8 cellular contexts compared by ENCODE assay signal in genomic region chr2:221569342-221570278, GRCh38. TPM values are rescaled to one million over a fixed set of nuclear protein-coding genes. Genes with fewer than 3 reads are reported as not detected.
DNase-seq lines count a peak whose midpoint lies in the region; ATAC-seq, FAIRE-seq and TF ChIP-seq lines count a peak whose summit lies in the region.

No MANE protein-coding gene starts in this region.

- CTCF ChIA-PET in activated CD4-positive, alpha-beta memory T cell treated with anti-CD3 and anti-CD28 coated beads for 36 hours (lab: Charles Lee): no interaction called here
- CTCF ChIA-PET in activated CD4-positive, alpha-beta memory T cell treated with anti-CD3 and anti-CD28 coated beads, Interleukin-2, amount 10 ng/mL, durations not matched to agents 7 days and 5 days (lab: Charles Lee): interaction anchor here (0.6 kb wide), 1 partner anchor 54 kb away, joined by 3 read pairs; no protein-coding TSS in a partner anchor

- no peaks in the 10 kb centered on the region for H3K9me3 Mint-ChIP-seq in activated CD4-positive, alpha-beta memory T cell treated with anti-CD3 and anti-CD28 coated beads for 36 hours
- H3K9me3 Mint-ChIP-seq in activated CD4-positive, alpha-beta memory T cell treated with anti-CD3 and anti-CD28 coated beads, Interleukin-2, amount 10 ng/mL, durations not matched to agents 7 days and 5 days: no peaks in the 10 kb centered on the region

- no peaks in the 10 kb centered on the region for H3K36me3 ChIP-seq in adipocyte (ENCODE audit: control insufficient read depth, insufficient read depth, low read length, severe bottlenecking)
- no peaks in the 10 kb centered on the region for H3K36me3 ChIP-seq in stomach smooth muscle (ENCODE audit: control insufficient read depth in 2 of 2, insufficient read depth in 2 of 2, low read length in 2 of 2)
- H3K36me3 ChIP-seq in Peyer's patch: no peaks in the 10 kb centered on the region

- peaks cover 10% of the 10 kb centered on the region for H3K27me3 Mint-ChIP-seq in activated CD4-positive, alpha-beta memory T cell treated with anti-CD3 and anti-CD28 coated beads for 36 hours
- H3K27me3 Mint-ChIP-seq in activated CD4-positive, alpha-beta memory T cell treated with anti-CD3 and anti-CD28 coated beads, Interleukin-2, amount 10 ng/mL, durations not matched to agents 7 days and 5 days: peaks cover 38% of the 10 kb centered on the region

- no peak for TF ChIP-seq POLR2A in Peyer's patch (IDR thresholded peaks at IDR 0.05)
- no peak for TF ChIP-seq POLR2A in H54 (IDR thresholded peaks at IDR 0.05; ENCODE audit: low read depth, low read length)

- H3K4me1 ChIP-seq in adipocyte (ENCODE audit: control insufficient read depth, insufficient read depth, low read length) (peaks cover 34% of the 10 kb centered on the region), stomach smooth muscle (ENCODE audit: control insufficient read depth, insufficient read depth, low read length) (peaks cover 27% of the 10 kb centered on the region), Peyer's patch (peaks cover 0 to 21% (median 4%) of the 10 kb centered on the region in 4 donors)

- TF ChIP-seq CTCF in Peyer's patch (IDR thresholded peaks at IDR 0.05): no peak

- H3K27ac ChIP-seq in stomach smooth muscle (ENCODE audit: low read length) (no peak overlapping the region), Peyer's patch (no peak overlapping the region)

- peak overlapping the region; percentile 81 for H3K4me3 Mint-ChIP-seq in activated CD4-positive, alpha-beta memory T cell treated with anti-CD3 and anti-CD28 coated beads for 36 hours
- no peak overlapping the region for H3K4me3 Mint-ChIP-seq in activated CD4-positive, alpha-beta memory T cell treated with anti-CD3 and anti-CD28 coated beads, Interleukin-2, amount 10 ng/mL, durations not matched to agents 7 days and 5 days

- peak overlapping the region; percentile 20 for H3K9ac ChIP-seq in adipocyte (ENCODE audit: low read length)
- H3K9ac ChIP-seq in stomach smooth muscle (ENCODE audit: low read length in 2 of 2): peak overlapping the region in 1 of 2 donors; percentile 2

- intact Hi-C loops in activated CD4-positive, alpha-beta memory T cell treated with anti-CD3 and anti-CD28 coated beads for 36 hours (cut with micrococcal nuclease): loop anchor here (2.0 to 10.0 kb wide), 10 partner anchors 23 to 1832 kb away; partner anchors contain the start of gene SGPP2

- POLR2A ChIA-PET in activated CD4-positive, alpha-beta memory T cell treated with anti-CD3 and anti-CD28 coated beads for 36 hours (lab: Charles Lee): no interaction called here
- POLR2A ChIA-PET in activated CD4-positive, alpha-beta memory T cell treated with anti-CD3 and anti-CD28 coated beads, Interleukin-2, amount 10 ng/mL, durations not matched to agents 7 days and 5 days (lab: Charles Lee): no interaction called here

- no peak for FAIRE-seq in H54 (lab: Jason Lieb, UNC)

- no peaks in the 10 kb centered on the region for H3K27me3 ChIP-seq in adipocyte (replicated peaks; ENCODE audit: control insufficient read depth, insufficient read depth, low read length)
- peaks cover 0 to 7% of the 10 kb centered on the region in 2 donors for H3K27me3 ChIP-seq in stomach smooth muscle (ENCODE audit: control insufficient read depth in 1 of 2, insufficient read depth in 2 of 2, low read length in 2 of 2)
- H3K27me3 ChIP-seq in Peyer's patch: peaks cover 0 to 19% of the 10 kb centered on the region in 2 donors

- no peak for ATAC-seq in GM18498 (IDR thresholded peaks at IDR 0.05; ENCODE audit: unreplicated experiment)

- H3K9me3 ChIP-seq in adipocyte (ENCODE audit: control insufficient read depth, low read length): no peaks in the 10 kb centered on the region
- no peaks in the 10 kb centered on the region for H3K9me3 ChIP-seq in stomach smooth muscle (ENCODE audit: control insufficient read depth in 2 of 2, low read length in 2 of 2)
- H3K9me3 ChIP-seq in Peyer's patch: no peaks in the 10 kb centered on the region

- H3K27ac Mint-ChIP-seq in activated CD4-positive, alpha-beta memory T cell treated with anti-CD3 and anti-CD28 coated beads for 36 hours: no peak overlapping the region
- no peak overlapping the region for H3K27ac Mint-ChIP-seq in activated CD4-positive, alpha-beta memory T cell treated with anti-CD3 and anti-CD28 coated beads, Interleukin-2, amount 10 ng/mL, durations not matched to agents 7 days and 5 days

- peaks cover 2% of the 10 kb centered on the region for H3K36me3 Mint-ChIP-seq in activated CD4-positive, alpha-beta memory T cell treated with anti-CD3 and anti-CD28 coated beads for 36 hours
- H3K36me3 Mint-ChIP-seq in activated CD4-positive, alpha-beta memory T cell treated with anti-CD3 and anti-CD28 coated beads, Interleukin-2, amount 10 ng/mL, durations not matched to agents 7 days and 5 days (ENCODE audit: low read depth): peaks cover 15% of the 10 kb centered on the region

- DNase-seq in activated CD4-positive, alpha-beta memory T cell treated with anti-CD3 and anti-CD28 coated beads for 36 hours: no peak
- no peak for DNase-seq in activated CD4-positive, alpha-beta memory T cell treated with anti-CD3 and anti-CD28 coated beads, Interleukin-2, amount 10 ng/mL, durations not matched to agents 7 days and 5 days
- no peak for DNase-seq in adipocyte (ENCODE audit: low read depth)
- DNase-seq in left kidney (ENCODE audit: low read depth, low spot score): peak; percentile 67
- no peak for DNase-seq in Peyer's patch
- no peak for DNase-seq in H54 (ENCODE audit: insufficient read length, low spot score)

- peaks cover 55% of the 10 kb centered on the region for H3K4me1 Mint-ChIP-seq in activated CD4-positive, alpha-beta memory T cell treated with anti-CD3 and anti-CD28 coated beads for 36 hours (ENCODE audit: low read depth)
- H3K4me1 Mint-ChIP-seq in activated CD4-positive, alpha-beta memory T cell treated with anti-CD3 and anti-CD28 coated beads, Interleukin-2, amount 10 ng/mL, durations not matched to agents 7 days and 5 days: peaks cover 28% of the 10 kb centered on the region

- H3K4me3 ChIP-seq in adipocyte (ENCODE audit: low read length) (peak overlapping the region; percentile 94), stomach smooth muscle (ENCODE audit: low read length in 2 of 2) (peak overlapping the region; percentile 84 to 94), Peyer's patch (peak overlapping the region in 1 of 4 donors; percentile 64)

RNA-seq across cellular contexts. Expression of gene EPHA4, which starts 2.5 kb away (rescaled TPM):
- 1 to 10 TPM; 6.3 to 7.0 TPM for total RNA-seq in activated CD4-positive, alpha-beta memory T cell treated with anti-CD3 and anti-CD28 coated beads for 36 hours
- total RNA-seq in activated CD4-positive, alpha-beta memory T cell treated with anti-CD3 and anti-CD28 coated beads, Interleukin-2, amount 10 ng/mL, durations not matched to agents 7 days and 5 days: 10 to 100 TPM; 11.7 to 11.8 TPM
- 10 to 100 TPM in 3 of 4 donors, 1 to 10 TPM in 1; 3.5 to 16.5 (median 12.4) TPM for total RNA-seq in Peyer's patch
